Comparison of ENCODE assay signal across 29 cellular contexts in genomic region chr1:200636681-200637080, GRCh38.
"Had no signal": no experiment of that assay in that cellular context is flagged by ENCODE, and none has a peak within 500 bp of the region (broad histone marks: within the 10 kb centered on the region; RNA-seq: fewer than 3 reads in every experiment).

No MANE protein-coding gene starts in this region.

- H3K9me3 Mint-ChIP-seq: stimulated activated effector memory CD8-positive, alpha-beta T cell treated with anti-CD3 and anti-CD28 coated beads, Interleukin-12 subunit alpha, Interleukin-12 subunit beta, amount 100 ng/mL, for 72 hours; stimulated activated memory B cell treated with anti-CD40 and anti-IgM and Interleukin-4, amounts not matched to agents 10 μg/mL and 1 μg/mL and 100 μg/mL, for 72 hours; stimulated activated naive B cell treated with anti-CD40 and anti-IgM and Interleukin-4, amounts not matched to agents 10 μg/mL and 1 μg/mL and 100 μg/mL, for 72 hours; stimulated activated naive CD8-positive, alpha-beta T cell treated with anti-CD3 and anti-CD28 coated beads, Interleukin-15, amount 100 ng/mL, for 72 hours; stimulated activated naive CD8-positive, alpha-beta T cell treated with anti-CD3 and anti-CD28 coated beads, Interleukin-15, Interleukin-2, amounts not matched to agents 100 ng/mL and 50 ng/mL, for 24 hours; type B pancreatic cell had no signal

- H3K27ac ChIP-seq: stomach, suprapubic skin, testis, thoracic aorta, thyroid gland, tibial artery, tibial nerve, transverse colon, upper lobe of left lung, upper lobe of right lung, uterus, vagina had no signal

- H3K36me3 Mint-ChIP-seq: stimulated activated effector memory CD8-positive, alpha-beta T cell treated with anti-CD3 and anti-CD28 coated beads, Interleukin-12 subunit alpha, Interleukin-12 subunit beta, amount 100 ng/mL, for 72 hours had no signal

- H3K36me3 ChIP-seq: suprapubic skin, thoracic aorta, thyroid gland, transverse colon, upper lobe of right lung, uterus, vagina had no signal

- H3K27me3 Mint-ChIP-seq: stimulated activated memory B cell treated with anti-CD40 and anti-IgM and Interleukin-4, amounts not matched to agents 10 μg/mL and 1 μg/mL and 100 μg/mL, for 72 hours; stimulated activated naive B cell treated with anti-CD40 and anti-IgM and Interleukin-4, amounts not matched to agents 10 μg/mL and 1 μg/mL and 100 μg/mL, for 72 hours; stimulated activated naive CD8-positive, alpha-beta T cell treated with anti-CD3 and anti-CD28 coated beads, Interleukin-15, amount 100 ng/mL, for 72 hours; stimulated activated naive CD8-positive, alpha-beta T cell treated with anti-CD3 and anti-CD28 coated beads, Interleukin-15, Interleukin-2, amounts not matched to agents 100 ng/mL and 50 ng/mL, for 24 hours; type B pancreatic cell had no signal

- FAIRE-seq: urothelium cell line had no signal

- DNase-seq: stimulated activated CD4-positive, alpha-beta T cell treated with anti-CD3 and anti-CD28 coated beads, Interleukin-2, amount 100 ng/mL, for 48 hours; stimulated activated CD4-positive, alpha-beta T cell treated with anti-CD3 and anti-CD28 coated beads, Interleukin-4, amount 100 ng/mL, for 1 hour; stimulated activated CD4-positive, alpha-beta T cell treated with anti-CD3 and anti-CD28 coated beads, Interleukin-4, amount 100 ng/mL, for 24 hours; stimulated activated CD4-positive, alpha-beta T cell treated with anti-CD3 and anti-CD28 coated beads, Interleukin-4, amount 100 ng/mL, for 4 hours; stimulated activated CD8-positive, alpha-beta memory T cell treated with anti-CD3 and anti-CD28 coated beads, Interleukin-4, amount 100 ng/mL, for 48 hours; stimulated activated naive B cell treated with anti-CD40 and anti-IgM and Interleukin-4, amounts not matched to agents 10 μg/mL and 1 μg/mL and 100 μg/mL, for 72 hours; stimulated activated naive CD4-positive, alpha-beta T cell; stimulated activated naive CD4-positive, alpha-beta T cell treated with Interleukin-2 at 50 U/mL for 16 hours; stimulated activated naive CD8-positive, alpha-beta T cell treated with anti-CD3 and anti-CD28 coated beads, Interleukin-15, amount 100 ng/mL, for 72 hours; stimulated activated naive CD8-positive, alpha-beta T cell treated with anti-CD3 and anti-CD28 coated beads, Interleukin-15, Interleukin-2, amounts not matched to agents 100 U/mL and 50 U/mL, for 24 hours; stomach; substantia nigra; testis; thyroid gland; tibial artery; transverse colon; trophoblast cell; upper lobe of left lung; upper lobe of right lung; uterus had no signal

- H3K27me3 ChIP-seq: stomach, suprapubic skin, testis, thyroid gland, tibial artery, tibial nerve, transverse colon, upper lobe of left lung, upper lobe of right lung, uterus, vagina had no signal

- H3K4me1 ChIP-seq: testis, thyroid gland, tibial artery, tibial nerve, transverse colon, upper lobe of left lung, uterus, vagina had no signal

- ATAC-seq: stimulated activated effector memory CD8-positive, alpha-beta T cell treated with anti-CD3 and anti-CD28 coated beads, Interleukin-12 subunit alpha, Interleukin-12 subunit beta, amount 100 ng/mL, for 72 hours; stimulated activated memory B cell treated with anti-CD40 and anti-IgM and Interleukin-4, amounts not matched to agents 10 μg/mL and 1 μg/mL and 100 μg/mL, for 72 hours; stimulated activated naive B cell treated with anti-CD40 and anti-IgM and Interleukin-4, amounts not matched to agents 10 μg/mL and 1 μg/mL and 100 μg/mL, for 72 hours; stimulated activated naive CD8-positive, alpha-beta T cell treated with anti-CD3 and anti-CD28 coated beads, Interleukin-15, amount 100 ng/mL, for 72 hours; stimulated activated naive CD8-positive, alpha-beta T cell treated with anti-CD3 and anti-CD28 coated beads, Interleukin-15, Interleukin-2, amounts not matched to agents 100 U/mL and 50 U/mL, for 24 hours; upper lobe of right lung had no signal

- H3K27ac Mint-ChIP-seq: stimulated activated effector memory CD8-positive, alpha-beta T cell treated with anti-CD3 and anti-CD28 coated beads, Interleukin-12 subunit alpha, Interleukin-12 subunit beta, amount 100 ng/mL, for 72 hours; stimulated activated memory B cell treated with anti-CD40 and anti-IgM and Interleukin-4, amounts not matched to agents 10 μg/mL and 1 μg/mL and 100 μg/mL, for 72 hours; stimulated activated naive B cell treated with anti-CD40 and anti-IgM and Interleukin-4, amounts not matched to agents 10 μg/mL and 1 μg/mL and 100 μg/mL, for 72 hours; stimulated activated naive CD8-positive, alpha-beta T cell treated with anti-CD3 and anti-CD28 coated beads, Interleukin-15, amount 100 ng/mL, for 72 hours; stimulated activated naive CD8-positive, alpha-beta T cell treated with anti-CD3 and anti-CD28 coated beads, Interleukin-15, Interleukin-2, amounts not matched to agents 100 ng/mL and 50 ng/mL, for 24 hours; type B pancreatic cell had no signal

- H3K4me3 Mint-ChIP-seq: stimulated activated effector memory CD8-positive, alpha-beta T cell treated with anti-CD3 and anti-CD28 coated beads, Interleukin-12 subunit alpha, Interleukin-12 subunit beta, amount 100 ng/mL, for 72 hours; stimulated activated memory B cell treated with anti-CD40 and anti-IgM and Interleukin-4, amounts not matched to agents 10 μg/mL and 1 μg/mL and 100 μg/mL, for 72 hours; stimulated activated naive B cell treated with anti-CD40 and anti-IgM and Interleukin-4, amounts not matched to agents 10 μg/mL and 1 μg/mL and 100 μg/mL, for 72 hours; stimulated activated naive CD8-positive, alpha-beta T cell treated with anti-CD3 and anti-CD28 coated beads, Interleukin-15, amount 100 ng/mL, for 72 hours; stimulated activated naive CD8-positive, alpha-beta T cell treated with anti-CD3 and anti-CD28 coated beads, Interleukin-15, Interleukin-2, amounts not matched to agents 100 ng/mL and 50 ng/mL, for 24 hours; type B pancreatic cell had no signal

- H3K4me3 ChIP-seq: stomach, suprapubic skin, testis, thoracic aorta, thyroid gland, tibial artery, tibial nerve, transverse colon, upper lobe of left lung, upper lobe of right lung, uterus, vagina had no signal

- H3K9me3 ChIP-seq: stomach, suprapubic skin, testis, thoracic aorta, thyroid gland, tibial artery, tibial nerve, transverse colon, upper lobe of left lung, upper lobe of right lung, uterus, vagina had no signal
